In genomic region chr20:20371681-20372080, GRCh38 we compare ENCODE assay signal across 30 cellular contexts. TPM values are rescaled to one million over a fixed set of nuclear protein-coding genes. Genes with fewer than 3 reads are reported as not detected.
DNase-seq lines count a peak whose midpoint lies in the region; ATAC-seq and TF ChIP-seq lines count a peak whose summit lies in the region.
"Had no signal": no experiment of that assay in that cellular context is flagged by ENCODE, and none has a peak within 500 bp of the region (broad histone marks: within the 10 kb centered on the region; RNA-seq: fewer than 3 reads in every experiment).

No MANE protein-coding gene starts in this region.

- ATAC-seq in upper lobe of left lung (ENCODE audit: low FRiP score in 2 of 2) (no peak), heart right ventricle (no peak), HG03097 (IDR thresholded peaks at IDR 0.05; ENCODE audit: low FRiP score, unreplicated experiment) (no peak)
- ATAC-seq: activated CD8-positive, alpha-beta T cell treated with anti-CD3 and anti-CD28 coated beads, Interleukin-2, amount 10 ng/mL, durations not matched to agents 7 days and 5 days; activated naive CD4-positive, alpha-beta T cell treated with anti-CD3 and anti-CD28 coated beads, Interleukin-2, amount 50 U/mL, for 72 hours; foreskin keratinocyte; natural killer cell treated with Interleukin-12 subunit alpha and Interleukin-12 subunit beta and Interleukin-15 and Interleukin-18, amount 100 ng/mL, for 72 hours; Panc1; sciatic nerve had no signal

- peaks cover 72% of the 10 kb centered on the region for H3K27me3 Mint-ChIP-seq in activated T-cell treated with anti-CD3 and anti-CD28 coated beads, Interleukin-2, amount 50 U/mL, for 24 hours
- peaks cover 52% of the 10 kb centered on the region for H3K27me3 Mint-ChIP-seq in brain
- H3K27me3 Mint-ChIP-seq in neural crest cell (ENCODE audit: low read depth) = peaks cover 84% of the 10 kb centered on the region

- H3K9me3 Mint-ChIP-seq in activated T-cell treated with anti-CD3 and anti-CD28 coated beads, Interleukin-2, amount 50 U/mL, for 24 hours = no peaks in the 10 kb centered on the region
- H3K9me3 Mint-ChIP-seq in brain (peaks cover 0 to 4% (median 3%) of the 10 kb centered on the region in 5 experiments), neural crest cell (no peaks in the 10 kb centered on the region)
- H3K9me3 Mint-ChIP-seq: activated naive CD4-positive, alpha-beta T cell treated with anti-CD3 and anti-CD28 coated beads, Interleukin-2, amount 50 U/mL, for 72 hours; natural killer cell treated with Interleukin-12 subunit alpha and Interleukin-12 subunit beta and Interleukin-15 and Interleukin-18, amount 100 ng/mL, for 72 hours had no signal

- H3K36me3 Mint-ChIP-seq in activated T-cell treated with anti-CD3 and anti-CD28 coated beads, Interleukin-2, amount 50 U/mL, for 24 hours (ENCODE audit: low read depth) = peaks cover 12% of the 10 kb centered on the region
- H3K36me3 Mint-ChIP-seq in brain = peaks cover 21% of the 10 kb centered on the region
- H3K36me3 Mint-ChIP-seq in neural crest cell (ENCODE audit: low read depth) = no peaks in the 10 kb centered on the region
- H3K36me3 Mint-ChIP-seq: natural killer cell treated with Interleukin-12 subunit alpha and Interleukin-12 subunit beta and Interleukin-15 and Interleukin-18, amount 100 ng/mL, for 72 hours had no signal

- no peak for DNase-seq in activated T-cell treated with anti-CD3 and anti-CD28 coated beads, Interleukin-2, amount 50 U/mL, for 24 hours
- DNase-seq in activated T-cell treated with anti-CD3 and anti-CD28 coated beads for 4 hours = no peak
- DNase-seq in neural crest cell (ENCODE audit: low read depth, low spot score) = no peak
- DNase-seq in upper lobe of left lung = no peak
- DNase-seq in heart right ventricle = no peak
- DNase-seq: ACHN; activated CD4-positive, CD25-positive, alpha-beta regulatory T cell; activated CD8-positive, alpha-beta T cell treated with anti-CD3 and anti-CD28 coated beads, Interleukin-2, amount 10 ng/mL, durations not matched to agents 7 days and 5 days; Caco-2; DND-41; foreskin keratinocyte; hypothalamus; NCI-H1105; NCI-H2029 treated with DMSO at 0.1 percent for 48 hours; posterior cingulate gyrus; SIG-M5; stimulated activated naive CD4-positive, alpha-beta T cell treated with Interleukin-2 at 50 U/mL for 16 hours had no signal

- H3K36me3 ChIP-seq in HUES64 (ENCODE audit: insufficient read depth, low read length) = no peaks in the 10 kb centered on the region
- H3K36me3 ChIP-seq in upper lobe of left lung = no peaks in the 10 kb centered on the region
- H3K36me3 ChIP-seq in heart right ventricle = no peaks in the 10 kb centered on the region
- H3K36me3 ChIP-seq: BLaER1 had no signal

- no peak for TF ChIP-seq EP300 in upper lobe of left lung (IDR thresholded peaks at IDR 0.05)

- H3K27ac ChIP-seq in HUES64 (ENCODE audit: low read depth, low read length) (peak overlapping the region; percentile 78), upper lobe of left lung (no peak overlapping the region), heart right ventricle (no peak overlapping the region)
- H3K27ac ChIP-seq: BLaER1, foreskin keratinocyte, HL-60 had no signal

- peaks cover 20% of the 10 kb centered on the region for H3K4me1 Mint-ChIP-seq in activated T-cell treated with anti-CD3 and anti-CD28 coated beads, Interleukin-2, amount 50 U/mL, for 24 hours (ENCODE audit: low read depth)
- H3K4me1 Mint-ChIP-seq in brain = peaks cover 36% of the 10 kb centered on the region
- H3K4me1 Mint-ChIP-seq in neural crest cell = peaks cover 6% of the 10 kb centered on the region

- no peak for TF ChIP-seq POLR2A in upper lobe of left lung (IDR thresholded peaks at IDR 0.05)

- H3K27me3 ChIP-seq in HUES64 (ENCODE audit: insufficient read depth, low read length) (peaks cover 93% of the 10 kb centered on the region), upper lobe of left lung (peaks cover 0 to 48% (median 29%) of the 10 kb centered on the region in 4 donors), heart right ventricle (peaks cover 24 to 97% (median 85%) of the 10 kb centered on the region in 7 donors)

- intact Hi-C loops in heart right ventricle (cut with DNase I) = no loop called here

- WGBS in HUES64 = 0% methylated on average over 3 of the region's 3 CpGs
- WGBS in upper lobe of left lung, 2 donors = 24 to 31% methylated on average over 3 of the region's 3 CpGs
- 9 to 16% methylated on average over 3 of the region's 3 CpGs for WGBS in heart right ventricle, 2 donors

- H3K9ac ChIP-seq in HUES64 (ENCODE audit: low read depth, low read length) = peak overlapping the region; percentile 19; the same call in 1 of the 2 replicates
- H3K9ac ChIP-seq: BLaER1 had no signal

- TF ChIP-seq CTCF in brain (conservative IDR thresholded peaks at IDR 0.05) = no peak
- TF ChIP-seq CTCF in neural crest cell (conservative IDR thresholded peaks at IDR 0.05) = no peak
- no peak for TF ChIP-seq CTCF in upper lobe of left lung (IDR thresholded peaks at IDR 0.05)
- no peak for TF ChIP-seq CTCF in heart right ventricle (IDR thresholded peaks at IDR 0.05)

- H3K4me1 ChIP-seq in HUES64 (ENCODE audit: insufficient read depth, low read length) = peaks cover 33% of the 10 kb centered on the region
- peaks cover 24 to 34% (median 27%) of the 10 kb centered on the region in 4 donors for H3K4me1 ChIP-seq in upper lobe of left lung
- peaks cover 3 to 20% (median 12%) of the 10 kb centered on the region in 9 donors for H3K4me1 ChIP-seq in heart right ventricle
- H3K4me1 ChIP-seq: foreskin keratinocyte had no signal

- peak overlapping the region; percentile 68 for H3K4me3 Mint-ChIP-seq in activated T-cell treated with anti-CD3 and anti-CD28 coated beads, Interleukin-2, amount 50 U/mL, for 24 hours
- H3K4me3 Mint-ChIP-seq in brain (peak overlapping the region; percentile 81 to 98 (median 94)), neural crest cell (peak overlapping the region; percentile 3)
- H3K4me3 Mint-ChIP-seq: activated CD8-positive, alpha-beta T cell treated with anti-CD3 and anti-CD28 coated beads, Interleukin-2, amount 10 ng/mL, durations not matched to agents 7 days and 5 days; natural killer cell treated with Interleukin-12 subunit alpha and Interleukin-12 subunit beta and Interleukin-15 and Interleukin-18, amount 100 ng/mL, for 72 hours had no signal

- H3K9me3 ChIP-seq in HUES64 (ENCODE audit: insufficient read depth, low read depth, low read length) = no peaks in the 10 kb centered on the region
- no peaks in the 10 kb centered on the region for H3K9me3 ChIP-seq in upper lobe of left lung
- H3K9me3 ChIP-seq in heart right ventricle = no peaks in the 10 kb centered on the region
- H3K9me3 ChIP-seq: Caco-2 had no signal

- H3K4me3 ChIP-seq in HUES64 (ENCODE audit: low read length) (peak overlapping the region; percentile 21), upper lobe of left lung (no peak overlapping the region), heart right ventricle (no peak overlapping the region)
- H3K4me3 ChIP-seq: BLaER1 had no signal

- H3K27ac Mint-ChIP-seq in activated T-cell treated with anti-CD3 and anti-CD28 coated beads, Interleukin-2, amount 50 U/mL, for 24 hours = no peak overlapping the region
- H3K27ac Mint-ChIP-seq in brain = peak overlapping the region in 4 of 5 experiments; percentile 85 to 99 (median 88)
- no peak overlapping the region for H3K27ac Mint-ChIP-seq in neural crest cell (ENCODE audit: unreplicated experiment)
- H3K27ac Mint-ChIP-seq: activated CD8-positive, alpha-beta T cell treated with anti-CD3 and anti-CD28 coated beads, Interleukin-2, amount 10 ng/mL, durations not matched to agents 7 days and 5 days; activated naive CD4-positive, alpha-beta T cell treated with anti-CD3 and anti-CD28 coated beads, Interleukin-2, amount 50 U/mL, for 72 hours; natural killer cell treated with Interleukin-12 subunit alpha and Interleukin-12 subunit beta and Interleukin-15 and Interleukin-18, amount 100 ng/mL, for 72 hours had no signal

RNA-seq across cellular contexts. Expression of gene INSM1, which starts 3.8 kb away (rescaled TPM):
- polyA plus RNA-seq in HUES64 (2013, experiment 1 of 2) = 0.90 TPM
- polyA plus RNA-seq in HUES64 (2013, experiment 2 of 2) = 2.0 TPM
- 321 TPM for polyA plus RNA-seq in brain (ENCODE audit: insufficient read depth, low read depth, low replicate concordance)
- total RNA-seq in neural crest cell = 21.7 and 22.6 TPM in 2 replicates
- not detected for total RNA-seq in upper lobe of left lung
- total RNA-seq in heart right ventricle = under 1 TPM in 1 of 10 donors, not detected in 9; 0.09 TPM
- polyA plus RNA-seq in heart right ventricle = under 1 TPM; 0.01 to 0.07 TPM
- total RNA-seq: activated CD8-positive, alpha-beta T cell treated with anti-CD3 and anti-CD28 coated beads, Interleukin-2, amount 10 ng/mL, durations not matched to agents 7 days and 5 days; Caco-2; chondrocyte; epithelial cell of proximal tubule; foreskin keratinocyte; mononuclear cell; natural killer cell treated with Interleukin-12 subunit alpha and Interleukin-12 subunit beta and Interleukin-15 and Interleukin-18, amount 100 ng/mL, for 72 hours; sciatic nerve had no signal
- polyA plus RNA-seq: foreskin keratinocyte, keratinocyte had no signal

Comparison
In these comparisons a context has a peak if more than half of its experiments do, and no peak if none do; other contexts are left out.
1. H3K27ac Mint-ChIP-seq: peak in brain (4 of 5); none in activated T-cell treated with anti-CD3 and anti-CD28 coated beads, Interleukin-2, amount 50 U/mL, for 24 hours (single experiment) and neural crest cell (single experiment).
2. H3K4me3 Mint-ChIP-seq: peak in every context shown above with its lines; median percentile 94 in brain; 68 in activated T-cell treated with anti-CD3 and anti-CD28 coated beads, Interleukin-2, amount 50 U/mL, for 24 hours; 3 in neural crest cell.
3. RNA of gene INSM1, which starts 3.8 kb away (total RNA-seq): 21.7 to 22.6 TPM in neural crest cell; not detected in upper lobe of left lung and 0.09 TPM in heart right ventricle; every median in the first group is over 10 times any median in the second.